In genomic region chr10:45580371-45580770, GRCh38 we compare ENCODE assay signal across 8 cellular contexts.
DNase-seq lines count a peak whose midpoint lies in the region; ATAC-seq and TF ChIP-seq lines count a peak whose summit lies in the region.

No MANE protein-coding gene starts in this region.

- TF ChIP-seq POLR2A in stomach (IDR thresholded peaks at IDR 0.05), result no peak

- no peak for TF ChIP-seq CTCF in stomach (IDR thresholded peaks at IDR 0.05)

- H3K9me3 Mint-ChIP-seq in activated CD4-positive, alpha-beta T cell treated with anti-CD3 and anti-CD28 coated beads, Interleukin-2, amount 10 ng/mL, durations not matched to agents 7 days and 5 days, result no peaks in the 10 kb centered on the region
- H3K9me3 Mint-ChIP-seq in activated T-helper 2 cell treated with anti-CD3 and anti-CD28 coated beads, Interferon-gamma antibody, Interleukin-2, Interleukin-4, amounts not matched to agents 10 μg/mL and 5 μg/mL and 100 μg/mL, durations not matched to agents 14 hours and 24 hours and 36 hours, result peaks cover 5% of the 10 kb centered on the region

- CTCF ChIA-PET in activated CD4-positive, alpha-beta T cell treated with anti-CD3 and anti-CD28 coated beads, Interleukin-2, amount 10 ng/mL, durations not matched to agents 7 days and 5 days (lab: Charles Lee), result interaction anchor here (0.8 to 1.4 kb wide), 4 partner anchors 11 to 330 kb away, joined by 3 to 5 read pairs (median 4); no protein-coding TSS in a partner anchor

- H3K36me3 ChIP-seq in stomach, result no peaks in the 10 kb centered on the region

- H3K27ac ChIP-seq in stomach, result peak overlapping the region; percentile 45 to 83 (median 55)

- H3K4me3 Mint-ChIP-seq in activated CD4-positive, alpha-beta T cell treated with anti-CD3 and anti-CD28 coated beads, Interleukin-2, amount 10 ng/mL, durations not matched to agents 7 days and 5 days, result peak overlapping the region; percentile 85
- H3K4me3 Mint-ChIP-seq in activated T-helper 2 cell treated with anti-CD3 and anti-CD28 coated beads, Interferon-gamma antibody, Interleukin-2, Interleukin-4, amounts not matched to agents 10 μg/mL and 5 μg/mL and 100 μg/mL, durations not matched to agents 14 hours and 24 hours and 36 hours (ENCODE audit: low read depth), result peak overlapping the region; percentile 82

- POLR2A ChIA-PET in activated CD4-positive, alpha-beta T cell treated with anti-CD3 and anti-CD28 coated beads, Interleukin-2, amount 10 ng/mL, durations not matched to agents 7 days and 5 days (lab: Charles Lee), result interaction anchor here (0.6 to 0.8 kb wide), 2 partner anchors 14 to 74 kb away, joined by 3 read pairs; no protein-coding TSS in a partner anchor

- no peaks in the 10 kb centered on the region for H3K27me3 Mint-ChIP-seq in activated CD4-positive, alpha-beta T cell treated with anti-CD3 and anti-CD28 coated beads, Interleukin-2, amount 10 ng/mL, durations not matched to agents 7 days and 5 days
- H3K27me3 Mint-ChIP-seq in activated T-helper 2 cell treated with anti-CD3 and anti-CD28 coated beads, Interferon-gamma antibody, Interleukin-2, Interleukin-4, amounts not matched to agents 10 μg/mL and 5 μg/mL and 100 μg/mL, durations not matched to agents 14 hours and 24 hours and 36 hours (ENCODE audit: low read depth), result peaks cover 5% of the 10 kb centered on the region

- intact Hi-C loops in activated T-helper 2 cell treated with anti-CD3 and anti-CD28 coated beads, Interferon-gamma antibody, Interleukin-2, Interleukin-4, amounts not matched to agents 10 μg/mL and 5 μg/mL and 100 μg/mL, durations not matched to agents 14 hours and 24 hours and 36 hours (cut with micrococcal nuclease), result loop anchor here (2.0 kb wide), 1 partner anchor 110 kb away; no protein-coding TSS in a partner anchor
- intact Hi-C loops in stomach (cut with DNase I; ENCODE audit: low total_unique reads), result no loop called here

- peak overlapping the region; percentile 2 to 39 (median 20) for H3K4me3 ChIP-seq in stomach

- peaks cover 11% of the 10 kb centered on the region for H3K36me3 Mint-ChIP-seq in activated CD4-positive, alpha-beta T cell treated with anti-CD3 and anti-CD28 coated beads, Interleukin-2, amount 10 ng/mL, durations not matched to agents 7 days and 5 days (ENCODE audit: low read depth)
- peaks cover 2% of the 10 kb centered on the region for H3K36me3 Mint-ChIP-seq in activated T-helper 2 cell treated with anti-CD3 and anti-CD28 coated beads, Interferon-gamma antibody, Interleukin-2, Interleukin-4, amounts not matched to agents 10 μg/mL and 5 μg/mL and 100 μg/mL, durations not matched to agents 14 hours and 24 hours and 36 hours (ENCODE audit: low read depth)

- TF ChIP-seq EP300 in stomach (IDR thresholded peaks at IDR 0.05), result no peak

- peak; percentile 29 for ATAC-seq in HG03039 (IDR thresholded peaks at IDR 0.05; ENCODE audit: unreplicated experiment)
- no peak for ATAC-seq in GM19467 (IDR thresholded peaks at IDR 0.05; ENCODE audit: unreplicated experiment)

- WGBS in stomach, 5 donors, result 14 to 39% (median 20%) methylated on average over 3 of the region's 3 CpGs

- H3K9me3 ChIP-seq in stomach, result peaks cover 0 to 6% (median 0%) of the 10 kb centered on the region in 4 donors

- no peaks in the 10 kb centered on the region for H3K27me3 ChIP-seq in stomach

- H3K4me1 ChIP-seq in stomach, result peaks cover 9 to 32% (median 20%) of the 10 kb centered on the region in 4 donors

- peak; percentile 12 for DNase-seq in activated CD4-positive, alpha-beta T cell treated with anti-CD3 and anti-CD28 coated beads, Interleukin-2, amount 10 ng/mL, durations not matched to agents 7 days and 5 days
- DNase-seq in activated CD4-positive, alpha-beta T cell treated with anti-CD3 and anti-CD28 coated beads for 48 hours, result no peak
- no peak for DNase-seq in activated T-helper 2 cell treated with anti-CD3 and anti-CD28 coated beads, Interferon-gamma antibody, Interleukin-2, Interleukin-4, amounts not matched to agents 10 μg/mL and 5 μg/mL and 100 μg/mL, durations not matched to agents 14 hours and 24 hours and 36 hours (ENCODE audit: low spot score)
- no peak for DNase-seq in stomach
- DNase-seq in stimulated activated CD4-positive, alpha-beta T cell treated with anti-CD3 and anti-CD28 coated beads, Interleukin-4, amount 100 ng/mL, for 24 hours, result no peak
- no peak for DNase-seq in mucosa of gallbladder (ENCODE audit: low spot score)

- H3K27ac Mint-ChIP-seq in activated CD4-positive, alpha-beta T cell treated with anti-CD3 and anti-CD28 coated beads, Interleukin-2, amount 10 ng/mL, durations not matched to agents 7 days and 5 days, result peak overlapping the region; percentile 96
- H3K27ac Mint-ChIP-seq in activated T-helper 2 cell treated with anti-CD3 and anti-CD28 coated beads, Interferon-gamma antibody, Interleukin-2, Interleukin-4, amounts not matched to agents 10 μg/mL and 5 μg/mL and 100 μg/mL, durations not matched to agents 14 hours and 24 hours and 36 hours, result peak overlapping the region; percentile 87

- peaks cover 30% of the 10 kb centered on the region for H3K4me1 Mint-ChIP-seq in activated CD4-positive, alpha-beta T cell treated with anti-CD3 and anti-CD28 coated beads, Interleukin-2, amount 10 ng/mL, durations not matched to agents 7 days and 5 days
- H3K4me1 Mint-ChIP-seq in activated T-helper 2 cell treated with anti-CD3 and anti-CD28 coated beads, Interferon-gamma antibody, Interleukin-2, Interleukin-4, amounts not matched to agents 10 μg/mL and 5 μg/mL and 100 μg/mL, durations not matched to agents 14 hours and 24 hours and 36 hours (ENCODE audit: low read depth), result peaks cover 20% of the 10 kb centered on the region
